8 cellular contexts compared by ENCODE assay signal in the genomic region with DNA sequence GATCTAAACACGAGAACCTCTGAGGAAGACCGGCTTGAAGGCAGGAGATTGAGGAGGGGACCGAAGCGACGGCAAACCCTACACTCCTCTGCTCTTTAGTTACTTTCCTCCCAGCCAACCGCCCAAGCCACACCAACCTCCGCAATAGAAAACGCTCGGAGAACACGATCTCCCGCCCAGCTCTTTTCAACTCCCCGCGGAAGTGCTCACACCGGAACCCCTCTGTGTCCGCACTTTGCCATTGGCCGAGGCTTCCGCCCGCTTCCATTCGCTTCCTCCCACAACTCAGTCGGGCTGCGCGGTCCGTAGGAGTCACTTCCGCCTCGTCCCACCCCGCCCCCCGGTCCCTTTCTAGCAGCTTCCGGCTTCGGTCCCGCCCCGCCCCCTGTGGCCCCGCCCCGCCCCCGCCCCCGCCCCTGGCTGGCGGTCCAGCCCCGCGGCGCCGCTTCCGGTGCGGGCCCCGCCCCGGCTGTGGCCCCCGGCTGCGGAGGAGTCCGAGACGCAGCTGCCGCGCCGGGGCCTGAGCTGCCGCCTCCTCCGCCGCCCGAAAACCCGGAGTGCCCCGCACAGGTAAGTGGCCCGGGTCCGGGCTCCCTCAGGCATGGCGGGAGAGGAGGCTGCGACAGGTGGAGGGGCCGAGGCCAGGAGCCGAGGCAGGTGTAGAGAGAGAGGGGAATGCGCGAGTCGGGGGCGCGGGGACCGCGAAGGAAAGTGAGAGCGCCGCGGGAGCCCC. TPM values are rescaled to one million over a fixed set of nuclear protein-coding genes. Genes with fewer than 3 reads are reported as not detected.
A peak's percentile ranks its signal among the peaks of the same experiment; 100 is the strongest.
DNase-seq lines count a peak whose midpoint lies in the region; ATAC-seq and TF ChIP-seq lines count a peak whose summit lies in the region.

A gene with protein sequence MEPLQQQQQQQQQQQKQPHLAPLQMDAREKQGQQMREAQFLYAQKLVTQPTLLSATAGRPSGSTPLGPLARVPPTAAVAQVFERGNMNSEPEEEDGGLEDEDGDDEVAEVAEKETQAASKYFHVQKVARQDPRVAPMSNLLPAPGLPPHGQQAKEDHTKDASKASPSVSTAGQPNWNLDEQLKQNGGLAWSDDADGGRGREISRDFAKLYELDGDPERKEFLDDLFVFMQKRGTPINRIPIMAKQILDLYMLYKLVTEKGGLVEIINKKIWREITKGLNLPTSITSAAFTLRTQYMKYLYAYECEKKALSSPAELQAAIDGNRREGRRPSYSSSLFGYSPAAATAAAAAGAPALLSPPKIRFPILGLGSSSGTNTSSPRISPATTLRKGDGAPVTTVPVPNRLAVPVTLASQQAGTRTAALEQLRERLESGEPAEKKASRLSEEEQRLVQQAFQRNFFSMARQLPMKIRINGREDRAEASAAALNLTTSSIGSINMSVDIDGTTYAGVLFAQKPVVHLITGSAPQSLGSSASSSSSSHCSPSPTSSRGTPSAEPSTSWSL (plus strand): TSS at position 460 of the 733 bp plus-strand sequence. CDS start 2,717 bp downstream, outside the sequence.

- no peaks in the 10 kb centered on the region for H3K9me3 ChIP-seq in spleen

- WGBS in spleen, 5 donors = 1% methylated on average over 50 to 73 of the region's 73 CpGs

- peak in 1 of 3 donors; percentile 45 for TF ChIP-seq POLR2A in spleen (IDR thresholded peaks at IDR 0.05)

- ATAC-seq in GM19043 (IDR thresholded peaks at IDR 0.05; ENCODE audit: low read depth, unreplicated experiment) (peak; percentile 84), HG03342 (IDR thresholded peaks at IDR 0.05; ENCODE audit: unreplicated experiment) (peak; percentile 71)

- H3K4me3 ChIP-seq in AG10803 (ENCODE audit: low read length) (peak within 1 kb of the TSS; percentile 90), spleen (peak within 1 kb of the TSS; percentile 79 to 92 (median 87))

- peaks cover 0 to 18% (median 3%) of the 10 kb centered on the region in 6 donors for H3K36me3 ChIP-seq in spleen

- intact Hi-C loops in spleen (cut with DNase I; ENCODE audit: low total_unique reads) = loop anchor here (10.0 kb wide), 1 partner anchor 74 kb away; the partner anchor contains the start of gene CLK3

- H3K27ac ChIP-seq in caudate nucleus (ENCODE audit: low read depth, low read length) = peak within 1 kb of the TSS; percentile 33
- peak within 1 kb of the TSS; percentile 77 to 95 (median 92) for H3K27ac ChIP-seq in spleen

- DNase-seq in AG10803 (ENCODE audit: low read depth) = peak; percentile 97
- DNase-seq in NCI-H446 (lab: John Stamatoyannopoulos, UW) = peak; percentile 88 to 95
- peak; percentile 92 to 95 (median 94) for DNase-seq in activated CD4-positive, CD25-positive, alpha-beta regulatory T cell (lab: John Stamatoyannopoulos, UW)
- peak; percentile 27 to 97 (median 93) for DNase-seq in caudate nucleus (lab: John Stamatoyannopoulos, UW)
- DNase-seq in iris pigment epithelial cell (ENCODE audit: low read depth) = peak; percentile 99
- peak; percentile 98 for DNase-seq in spleen

- H3K27me3 ChIP-seq in spleen (replicated peaks in 1 of 7) = no peaks in the 10 kb centered on the region

- TF ChIP-seq CTCF in AG10803 (conservative IDR thresholded peaks at IDR 0.05; ENCODE audit: low read length) (no peak), spleen (IDR thresholded peaks at IDR 0.05 in 8 of 11, conservative IDR thresholded peaks at IDR 0.05 in 3 of 11) (peak in 2 of 11 experiments; percentile 14 to 32)

- peaks cover 24 to 64% (median 47%) of the 10 kb centered on the region in 6 donors for H3K4me1 ChIP-seq in spleen

RNA-seq across cellular contexts. Expression of the gene that starts here (rescaled TPM):
- total RNA-seq in spleen = 10 to 100 TPM; 14.5 to 25.2 (median 16.3) TPM
- 1 to 10 TPM; 3.5 to 7.8 (median 4.7) TPM for polyA plus RNA-seq in spleen

Comparison
In these comparisons a context has a peak if more than half of its experiments do, and no peak if none do; other contexts are left out.
1. Peak in every context shown above with its lines: DNase-seq, ATAC-seq, H3K4me3 ChIP-seq and H3K27ac ChIP-seq.